In genomic region chr5:148586796-148587195, GRCh38 we compare ENCODE assay signal across 17 cellular contexts.
DNase-seq lines count a peak whose midpoint lies in the region; ATAC-seq and TF ChIP-seq lines count a peak whose summit lies in the region.
"Had no signal": no experiment of that assay in that cellular context is flagged by ENCODE, and none has a peak within 500 bp of the region (broad histone marks: within the 10 kb centered on the region; RNA-seq: fewer than 3 reads in every experiment).

No MANE protein-coding gene starts in this region.

- H3K27ac ChIP-seq in right atrium auricular region (peak overlapping the region in 1 of 2 donors; percentile 48), right lobe of liver (no peak overlapping the region)
- H3K27ac ChIP-seq: 22Rv1, A549, GM23248 had no signal

- H3K36me3 Mint-ChIP-seq in activated CD4-positive, alpha-beta T cell treated with anti-CD3 and anti-CD28 coated beads, Interleukin-2, amount 10 ng/mL, durations not matched to agents 24 days and 14 days (ENCODE audit: low read depth): no peaks in the 10 kb centered on the region
- H3K36me3 Mint-ChIP-seq: CD14-positive monocyte; CD4-positive, alpha-beta memory T cell had no signal

- H3K4me3 ChIP-seq in retinal pigment epithelial cell (ENCODE audit: low read length) (no peak overlapping the region), right atrium auricular region (no peak overlapping the region), right lobe of liver (no peak overlapping the region)
- H3K4me3 ChIP-seq: A549, GM23248 had no signal

- H3K27me3 ChIP-seq in right atrium auricular region (no peaks in the 10 kb centered on the region), right lobe of liver (no peaks in the 10 kb centered on the region)

- H3K9me3 Mint-ChIP-seq in activated CD4-positive, alpha-beta T cell treated with anti-CD3 and anti-CD28 coated beads, Interleukin-2, amount 10 ng/mL, durations not matched to agents 24 days and 14 days: no peaks in the 10 kb centered on the region
- H3K9me3 Mint-ChIP-seq: CD4-positive, alpha-beta memory T cell had no signal

- no peaks in the 10 kb centered on the region for H3K36me3 ChIP-seq in right atrium auricular region
- no peaks in the 10 kb centered on the region for H3K36me3 ChIP-seq in right lobe of liver

- WGBS in right lobe of liver (ENCODE audit: insufficient coverage, low coverage, low lambda C conversion rate, missing lambda C conversion rate): 15% methylated on average over 2 of the region's 2 CpGs

- H3K4me1 Mint-ChIP-seq in activated CD4-positive, alpha-beta T cell treated with anti-CD3 and anti-CD28 coated beads, Interleukin-2, amount 10 ng/mL, durations not matched to agents 24 days and 14 days: no peaks in the 10 kb centered on the region
- H3K4me1 Mint-ChIP-seq: CD14-positive monocyte; CD4-positive, alpha-beta memory T cell had no signal

- peak; percentile 18 for DNase-seq in activated CD4-positive, alpha-beta T cell treated with anti-CD3 and anti-CD28 coated beads, Interleukin-2, amount 10 ng/mL, durations not matched to agents 24 days and 14 days
- DNase-seq in activated CD4-positive, alpha-beta T cell treated with anti-CD3 and anti-CD28 coated beads for 4 hours: no peak
- DNase-seq in ecto neural progenitor cell (ENCODE audit: low spot score) (peak; percentile 50), iPS-NIHi11 (ENCODE audit: low spot score) (peak; percentile 14), retinal pigment epithelial cell (ENCODE audit: low read depth) (peak; percentile 22), NCI-H510A (lab: John Stamatoyannopoulos, UW) (no peak), right atrium auricular region (ENCODE audit: low spot score) (no peak), right lobe of liver (no peak)
- DNase-seq: AML-193; CD4-positive, alpha-beta memory T cell; DMS153; DMS79; GDM1; GM23248 had no signal

- intact Hi-C loops in activated CD4-positive, alpha-beta T cell treated with anti-CD3 and anti-CD28 coated beads, Interleukin-2, amount 10 ng/mL, durations not matched to agents 24 days and 14 days (cut with micrococcal nuclease): no loop called here
- intact Hi-C loops in right lobe of liver (cut with DNase I): no loop called here

- H3K4me1 ChIP-seq in right atrium auricular region (peaks cover 0 to 8% of the 10 kb centered on the region in 2 donors), right lobe of liver (no peaks in the 10 kb centered on the region)
- H3K4me1 ChIP-seq: A549 had no signal

- no peak for TF ChIP-seq POLR2A in right lobe of liver (IDR thresholded peaks at IDR 0.05)

- H3K27ac Mint-ChIP-seq in activated CD4-positive, alpha-beta T cell treated with anti-CD3 and anti-CD28 coated beads, Interleukin-2, amount 10 ng/mL, durations not matched to agents 24 days and 14 days: no peak overlapping the region
- H3K27ac Mint-ChIP-seq: CD14-positive monocyte; CD4-positive, alpha-beta memory T cell had no signal

- TF ChIP-seq CTCF in retinal pigment epithelial cell (conservative IDR thresholded peaks at IDR 0.05; ENCODE audit: low read depth, low read length) (peak; percentile 4), right atrium auricular region (IDR thresholded peaks at IDR 0.05) (no peak), right lobe of liver (IDR thresholded peaks at IDR 0.05) (no peak)

- H3K9me3 ChIP-seq in right atrium auricular region (no peaks in the 10 kb centered on the region), right lobe of liver (no peaks in the 10 kb centered on the region)
- H3K9me3 ChIP-seq: A549 had no signal

- peaks cover 2% of the 10 kb centered on the region for H3K27me3 Mint-ChIP-seq in activated CD4-positive, alpha-beta T cell treated with anti-CD3 and anti-CD28 coated beads, Interleukin-2, amount 10 ng/mL, durations not matched to agents 24 days and 14 days

- no peak for ATAC-seq in right lobe of liver
- ATAC-seq: A549 had no signal

- no peak overlapping the region for H3K4me3 Mint-ChIP-seq in activated CD4-positive, alpha-beta T cell treated with anti-CD3 and anti-CD28 coated beads, Interleukin-2, amount 10 ng/mL, durations not matched to agents 24 days and 14 days
- H3K4me3 Mint-ChIP-seq: CD14-positive monocyte; CD4-positive, alpha-beta memory T cell had no signal

Comparison
In these comparisons a context has a peak if more than half of its experiments do, and no peak if none do; other contexts are left out.
1. DNase-seq: peak in activated CD4-positive, alpha-beta T cell treated with anti-CD3 and anti-CD28 coated beads, Interleukin-2, amount 10 ng/mL, durations not matched to agents 24 days and 14 days (single experiment), ecto neural progenitor cell (single experiment), iPS-NIHi11 (single experiment) and retinal pigment epithelial cell (single experiment); none in activated CD4-positive, alpha-beta T cell treated with anti-CD3 and anti-CD28 coated beads for 4 hours (0 of 2), NCI-H510A (single experiment), right atrium auricular region (single experiment) and right lobe of liver (0 of 3).